ENCODE assay signal across 9 cellular contexts in genomic region chr19:44745386-44745831, GRCh38. TPM values are rescaled to one million over a fixed set of nuclear protein-coding genes. Genes with fewer than 3 reads are reported as not detected.
DNase-seq lines count a peak whose midpoint lies in the region; ATAC-seq and TF ChIP-seq lines count a peak whose summit lies in the region.
"Had no signal": no experiment of that assay in that cellular context is flagged by ENCODE, and none has a peak within 500 bp of the region (broad histone marks: within the 10 kb centered on the region; RNA-seq: fewer than 3 reads in every experiment).

No MANE protein-coding gene starts in this region.

- peak overlapping the region; percentile 92 for H3K27ac ChIP-seq in CD4-positive, alpha-beta T cell (ENCODE audit: low read depth, low read length)
- peak overlapping the region; percentile 92 for H3K27ac ChIP-seq in Panc1 (ENCODE audit: low read length)

- intact Hi-C loops in CD4-positive, alpha-beta T cell (cut with DNase I, micrococcal nuclease): no loop called here
- intact Hi-C loops in Panc1 (cut with micrococcal nuclease; ENCODE audit: unreplicated experiment): no loop called here

- H3K36me3 Mint-ChIP-seq in CD4-positive, alpha-beta T cell (ENCODE audit: low read depth): peaks cover 14% of the 10 kb centered on the region
- no peaks in the 10 kb centered on the region for H3K36me3 Mint-ChIP-seq in osteocyte (ENCODE audit: unreplicated experiment)

- no peak for DNase-seq in CD4-positive, alpha-beta T cell
- no peak for DNase-seq in Panc1 (ENCODE audit: low read depth, low spot score)
- DNase-seq in fibroblast of gingiva (ENCODE audit: low read depth): peak; percentile 75
- peak; percentile 86 for DNase-seq in osteocyte (ENCODE audit: extremely low spot score, unreplicated experiment)
- DNase-seq in GM10248 (ENCODE audit: extremely low spot score): no peak
- no peak for DNase-seq in medulla oblongata (ENCODE audit: extremely low spot score)
- no peak for DNase-seq in NCI-H1417 (lab: John Stamatoyannopoulos, UW)

- H3K4me1 Mint-ChIP-seq in CD4-positive, alpha-beta T cell (ENCODE audit: low read depth): peaks cover 35% of the 10 kb centered on the region
- peaks cover 69% of the 10 kb centered on the region for H3K4me1 Mint-ChIP-seq in osteocyte (ENCODE audit: unreplicated experiment)

- H3K9me3 ChIP-seq in CD4-positive, alpha-beta T cell (ENCODE audit: control insufficient read depth, low read length): no peaks in the 10 kb centered on the region
- no peaks in the 10 kb centered on the region for H3K9me3 ChIP-seq in Panc1 (ENCODE audit: control insufficient read depth, insufficient read depth, low read depth, low read length)
- H3K9me3 ChIP-seq: HAP-1 had no signal

- peak overlapping the region; percentile 91 for H3K27ac Mint-ChIP-seq in CD4-positive, alpha-beta T cell
- H3K27ac Mint-ChIP-seq in osteocyte (ENCODE audit: unreplicated experiment): peak overlapping the region; percentile 82

- no TSS peak for BruUV-seq in Panc1 (replicated peaks; lab: Mats Ljungman, UMichigan)

- no peak for ATAC-seq in CD4-positive, alpha-beta T cell (ENCODE audit: poor library complexity)
- ATAC-seq in Panc1 (peak; percentile 37), HG02678 (IDR thresholded peaks at IDR 0.05; ENCODE audit: unreplicated experiment) (no peak)

- peaks cover 40% of the 10 kb centered on the region for H3K4me1 ChIP-seq in Panc1 (ENCODE audit: control insufficient read depth, insufficient read depth, low read length)

- CTCF ChIA-PET in CD4-positive, alpha-beta T cell (lab: Charles Lee): interaction anchor here (1.6 to 5.3 kb wide), 2 partner anchors 22 to 25 kb away, joined by 5 to 23 read pairs; no protein-coding TSS in a partner anchor
- CTCF ChIA-PET in Panc1 (lab: Charles Lee) (interaction anchor here (0.5 kb wide), 2 partner anchors 19 to 99 kb away, joined by 6 to 8 read pairs; no protein-coding TSS in a partner anchor), GM10248 (lab: Yijun Ruan, JAX) (interaction anchor here (1.0 to 8.3 kb wide), 4 partner anchors 9 to 56 kb away, joined by 3 to 93 read pairs (median 8); no protein-coding TSS in a partner anchor)

- no peak for TF ChIP-seq CTCF in CD4-positive, alpha-beta T cell (IDR thresholded peaks at IDR 0.05)
- TF ChIP-seq CTCF in Panc1 (IDR thresholded peaks at IDR 0.05) (no peak), osteocyte (IDR thresholded peaks at IDR 0.05) (no peak), GM10248 (IDR thresholded peaks at IDR 0.05; ENCODE audit: control extremely low read depth, extremely low read depth, low read depth, missing control alignments) (no peak)

- POLR2A ChIA-PET in CD4-positive, alpha-beta T cell (lab: Charles Lee): interaction anchor here (1.0 kb wide), 1 partner anchor 22 kb away, joined by 3 read pairs; no protein-coding TSS in a partner anchor
- POLR2A ChIA-PET in Panc1 (lab: Charles Lee): no interaction called here
- POLR2A ChIA-PET in GM10248 (lab: Yijun Ruan, JAX): no interaction called here

- H3K4me3 Mint-ChIP-seq in CD4-positive, alpha-beta T cell: no peak overlapping the region
- no peak overlapping the region for H3K4me3 Mint-ChIP-seq in osteocyte (ENCODE audit: unreplicated experiment)

- H3K27me3 ChIP-seq in CD4-positive, alpha-beta T cell (ENCODE audit: control insufficient read depth, insufficient read depth, low read length): no peaks in the 10 kb centered on the region
- no peaks in the 10 kb centered on the region for H3K27me3 ChIP-seq in Panc1 (ENCODE audit: control insufficient read depth, insufficient read depth, low read length)

- H3K9me3 Mint-ChIP-seq in CD4-positive, alpha-beta T cell: no peaks in the 10 kb centered on the region
- no peaks in the 10 kb centered on the region for H3K9me3 Mint-ChIP-seq in osteocyte (ENCODE audit: unreplicated experiment)

- no peaks in the 10 kb centered on the region for H3K27me3 Mint-ChIP-seq in CD4-positive, alpha-beta T cell
- no peaks in the 10 kb centered on the region for H3K27me3 Mint-ChIP-seq in osteocyte (ENCODE audit: unreplicated experiment)

- no peak overlapping the region for H3K4me3 ChIP-seq in Panc1 (ENCODE audit: low read depth in 2 of 2, low read length in 2 of 2)
- H3K4me3 ChIP-seq: HAP-1 had no signal

- in situ Hi-C loops in Panc1 (cut with HindIII; ENCODE audit: low pct_unique_long_range_greater_than_20kb, low sequenced_read_pairs): no loop called here

- H3K36me3 ChIP-seq in Panc1 (ENCODE audit: control insufficient read depth, insufficient read depth, low read length): no peaks in the 10 kb centered on the region; the same call in 1 of the 2 replicates
- H3K36me3 ChIP-seq: HAP-1 had no signal

RNA-seq across cellular contexts. Expression of gene BCL3, which starts 3.1 kb away (rescaled TPM):
- 10 to 100 TPM; 90.9 to 97.1 TPM for total RNA-seq in CD4-positive, alpha-beta T cell
- 48.5 TPM for total RNA-seq in Panc1 (2021; ENCODE audit: unreplicated experiment)
- 80.9 TPM for polyA plus RNA-seq in Panc1 (2012; ENCODE audit: insufficient read length)
- 12.7 and 15.3 TPM in 2 replicates for total RNA-seq in osteocyte

RNA-seq across cellular contexts. Expression of gene CBLC, which starts 32.3 kb away (rescaled TPM):
- total RNA-seq in CD4-positive, alpha-beta T cell: not detected
- total RNA-seq in Panc1 (2021; ENCODE audit: unreplicated experiment) (0.80 TPM), osteocyte (not detected in 2 replicates)
- polyA plus RNA-seq in Panc1 (2012; ENCODE audit: insufficient read length): 2.3 TPM

RNA-seq across cellular contexts. Expression of gene CEACAM16, which starts 46.5 kb away (rescaled TPM):
- total RNA-seq in CD4-positive, alpha-beta T cell: not detected
- total RNA-seq in Panc1 (2021; ENCODE audit: unreplicated experiment) (not detected), osteocyte (not detected in 2 replicates)
- not detected for polyA plus RNA-seq in Panc1 (2012; ENCODE audit: insufficient read length)

Comparison
In these comparisons a context has a peak if more than half of its experiments do, and no peak if none do; other contexts are left out.
1. DNase-seq: peak in fibroblast of gingiva (single experiment) and osteocyte (single experiment); none in CD4-positive, alpha-beta T cell (0 of 10), Panc1 (single experiment), GM10248 (single experiment), medulla oblongata (single experiment) and NCI-H1417 (0 of 3).